18 cellular contexts compared by ENCODE assay signal in genomic region chr6:106122306-106122940, GRCh38.
"Had no signal": no experiment of that assay in that cellular context is flagged by ENCODE, and none has a peak within 500 bp of the region (broad histone marks: within the 10 kb centered on the region; RNA-seq: fewer than 3 reads in every experiment).

No MANE protein-coding gene starts in this region.

- H3K9me3 Mint-ChIP-seq: activated naive CD8-positive, alpha-beta T cell treated with anti-CD3 and anti-CD28 coated beads for 36 hours; brain; central memory CD8-positive, alpha-beta T cell; neural progenitor cell had no signal

- H3K27ac Mint-ChIP-seq: activated naive CD8-positive, alpha-beta T cell treated with anti-CD3 and anti-CD28 coated beads for 36 hours; activated T-helper 1 cell treated with anti-CD3 and anti-CD28 coated beads, Interleukin-12 subunit alpha, Interleukin-12 subunit beta, Interleukin-2, Interleukin-4 antibody, amounts not matched to agents 30 ng/mL and 10 ng/mL and 1 ng/mL, durations not matched to agents 14 hours and 24 hours and 36 hours; brain; neural progenitor cell had no signal

- H3K27ac ChIP-seq: esophagus squamous epithelium, hepatocyte, left lung, neural progenitor cell, ovary, sigmoid colon, spleen, stomach, thoracic aorta had no signal

- H3K27me3 Mint-ChIP-seq: central memory CD8-positive, alpha-beta T cell had no signal

- ATAC-seq: left lung had no signal

- H3K36me3 Mint-ChIP-seq: brain, neural progenitor cell had no signal

- H3K9me3 ChIP-seq: esophagus squamous epithelium, left lung, ovary, sigmoid colon, spleen, stomach, thoracic aorta had no signal

- DNase-seq: activated CD4-positive, alpha-beta T cell treated with anti-CD3 and anti-CD28 coated beads, Interleukin-2, amount 50 U/mL, for 1 hour; activated CD8-positive, alpha-beta memory T cell treated with anti-CD3 and anti-CD28 coated beads for 24 hours; activated naive CD8-positive, alpha-beta T cell treated with anti-CD3 and anti-CD28 coated beads for 36 hours; effector CD8-positive, alpha-beta T cell; esophagus squamous epithelium; left lung; mammary epithelial cell; ovary; sigmoid colon; spleen; stomach had no signal

- H3K4me3 Mint-ChIP-seq: activated naive CD8-positive, alpha-beta T cell treated with anti-CD3 and anti-CD28 coated beads for 36 hours; activated T-helper 1 cell treated with anti-CD3 and anti-CD28 coated beads, Interleukin-12 subunit alpha, Interleukin-12 subunit beta, Interleukin-2, Interleukin-4 antibody, amounts not matched to agents 30 ng/mL and 10 ng/mL and 1 ng/mL, durations not matched to agents 14 hours and 24 hours and 36 hours; brain; central memory CD8-positive, alpha-beta T cell; neural progenitor cell had no signal

- H3K4me3 ChIP-seq: esophagus squamous epithelium, hepatocyte, left lung, neural progenitor cell, ovary, sigmoid colon, spleen, stomach, thoracic aorta had no signal

- H3K9ac ChIP-seq: neural progenitor cell had no signal

- H3K4me1 ChIP-seq: neural progenitor cell, sigmoid colon, stomach had no signal

- H3K36me3 ChIP-seq: esophagus squamous epithelium, left lung, neural progenitor cell, ovary, sigmoid colon, spleen, stomach, thoracic aorta had no signal

- H3K4me2 ChIP-seq: hepatocyte, neural progenitor cell had no signal

- H3K27me3 ChIP-seq: esophagus squamous epithelium, hepatocyte, left lung, neural progenitor cell, ovary, sigmoid colon, spleen, stomach had no signal

- FAIRE-seq: endothelial cell of umbilical vein had no signal
